In the genomic region with DNA sequence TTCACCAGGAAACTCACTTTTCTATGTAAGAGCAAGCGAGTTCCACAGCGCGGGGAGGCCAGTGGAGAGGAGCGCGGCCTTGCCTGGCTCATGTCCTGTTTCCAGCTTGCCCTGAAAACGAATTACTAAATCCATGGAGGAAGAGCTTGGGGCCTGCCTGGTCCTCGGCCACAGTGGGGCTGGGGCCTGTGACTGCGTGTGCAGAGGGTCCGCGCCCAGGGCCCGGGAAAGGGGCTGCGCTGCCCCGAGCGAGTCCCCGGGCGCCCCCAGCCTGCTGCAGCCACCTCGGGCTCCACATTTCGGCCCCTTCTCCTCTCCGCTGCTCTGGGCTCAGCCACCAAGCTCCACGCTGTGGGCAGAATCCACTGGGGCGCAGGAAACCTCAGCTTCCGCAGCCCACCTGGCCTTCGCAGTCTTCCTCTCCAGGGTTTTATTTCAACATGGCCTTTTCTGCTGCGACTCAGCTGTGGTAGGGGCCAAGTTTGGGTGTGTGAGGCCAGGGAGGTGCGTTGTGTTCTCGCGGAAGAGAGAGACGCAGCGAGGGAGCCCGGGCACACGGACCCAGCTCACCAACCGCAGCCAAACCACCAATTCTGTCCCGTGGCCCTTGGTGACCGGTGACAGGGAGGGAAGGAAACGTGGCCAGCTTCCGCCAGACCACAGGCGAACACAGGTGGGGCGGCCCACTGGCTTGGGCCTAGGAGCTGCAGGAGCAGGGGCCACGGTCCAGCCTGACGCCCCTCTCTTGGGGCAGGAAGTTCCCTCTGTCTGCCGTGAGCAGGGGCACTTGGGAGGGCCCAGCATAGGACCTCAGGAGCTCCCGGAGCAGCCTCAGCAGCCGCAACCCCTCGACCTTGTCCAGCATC, we compare ENCODE assay signal across 15 cellular contexts.
DNase-seq lines count a peak whose midpoint lies in the region; ATAC-seq, FAIRE-seq and TF ChIP-seq lines count a peak whose summit lies in the region.
"Had no signal": no experiment of that assay in that cellular context is flagged by ENCODE, and none has a peak within 500 bp of the region (broad histone marks: within the 10 kb centered on the region; RNA-seq: fewer than 3 reads in every experiment).

No MANE protein-coding gene starts in this region.

- H3K36me3 Mint-ChIP-seq in activated B cell treated with CpG ODN at 0.5 μM for 24 hours (ENCODE audit: low read depth) = no peaks in the 10 kb centered on the region

- H3K36me3 ChIP-seq in kidney (ENCODE audit: control insufficient read depth in 1 of 2, insufficient read depth in 2 of 2, low read length in 2 of 2) = no peaks in the 10 kb centered on the region

- FAIRE-seq in kidney (lab: Jason Lieb, UNC) (no peak), GM12892 (lab: Jason Lieb, UNC) (no peak)
- FAIRE-seq: GM12891, K562 had no signal

- no peaks in the 10 kb centered on the region for H3K9me3 Mint-ChIP-seq in activated B cell treated with CpG ODN at 0.5 μM for 24 hours
- H3K9me3 Mint-ChIP-seq: T-helper 1 cell treated with Interleukin-12 subunit alpha and Interleukin-12 subunit beta and Interleukin-4 antibody, amounts not matched to agents 30 μg/mL and 1 μg/mL, for 36 hours had no signal

- intact Hi-C loops in activated B cell treated with CpG ODN at 0.5 μM for 24 hours (cut with micrococcal nuclease) (no loop called here), kidney (cut with DNase I) (no loop called here)

- H3K4me3 Mint-ChIP-seq in activated B cell treated with CpG ODN at 0.5 μM for 24 hours = no peak overlapping the region
- H3K4me3 Mint-ChIP-seq: HFFc6; T-helper 1 cell treated with Interleukin-12 subunit alpha and Interleukin-12 subunit beta and Interleukin-4 antibody, amounts not matched to agents 30 μg/mL and 1 μg/mL, for 36 hours had no signal

- TF ChIP-seq CTCF in activated B cell treated with CpG ODN at 0.5 μM for 24 hours (IDR thresholded peaks at IDR 0.05) = no peak
- no peak for TF ChIP-seq CTCF in kidney (IDR thresholded peaks at IDR 0.05; ENCODE audit: borderline replicate concordance, extremely low read depth, insufficient read depth)

- peaks cover 0 to 4% of the 10 kb centered on the region in 2 donors for H3K4me1 ChIP-seq in kidney (ENCODE audit: control insufficient read depth in 1 of 2, insufficient read depth in 1 of 2, low read depth in 1 of 2, low read length in 2 of 2)

- no peak overlapping the region for H3K27ac Mint-ChIP-seq in activated B cell treated with CpG ODN at 0.5 μM for 24 hours
- H3K27ac Mint-ChIP-seq: HFFc6; T-helper 1 cell treated with Interleukin-12 subunit alpha and Interleukin-12 subunit beta and Interleukin-4 antibody, amounts not matched to agents 30 μg/mL and 1 μg/mL, for 36 hours had no signal

- ATAC-seq in activated CD4-positive, CD25-positive, alpha-beta regulatory T cell treated with anti-CD3 and anti-CD28 coated beads, Interleukin-2, amount 50 U/mL, for 24 hours = no peak
- ATAC-seq in activated B cell treated with CpG ODN at 0.5 μM for 24 hours (ENCODE audit: low read depth) = no peak
- ATAC-seq in HG03139 (IDR thresholded peaks at IDR 0.05; ENCODE audit: unreplicated experiment) = no peak

- TF ChIP-seq POLR2A in GM12892 (IDR thresholded peaks at IDR 0.05; ENCODE audit: low read depth, low read length) = no peak

- H3K4me3 ChIP-seq in kidney (ENCODE audit: low read length in 2 of 2) = no peak overlapping the region
- H3K4me3 ChIP-seq: K562 had no signal

- no peak overlapping the region for H3K27ac ChIP-seq in kidney (ENCODE audit: low read depth in 2 of 2, low read length in 2 of 2)

- peak; percentile 30 for DNase-seq in activated CD4-positive, CD25-positive, alpha-beta regulatory T cell treated with anti-CD3 and anti-CD28 coated beads, Interleukin-2, amount 50 U/mL, for 72 hours
- DNase-seq in activated B cell treated with CpG ODN at 0.5 μM for 24 hours (peak; percentile 8), kidney (peak; percentile 55), GM12892 (ENCODE audit: insufficient read length) (no peak), NCI-H2029 (lab: John Stamatoyannopoulos, UW) (no peak)
- DNase-seq in stimulated activated CD8-positive, alpha-beta memory T cell treated with anti-CD3 and anti-CD28 coated beads, Interleukin-4, amount 100 ng/mL, for 48 hours = peak; percentile 17
- DNase-seq: DMS53; HFFc6; NCI-H187; NK-92 treated with Interleukin-12 subunit alpha and Interleukin-12 subunit beta, amount 100 ng/mL, for 24 hours had no signal

- no peak overlapping the region for H3K9ac ChIP-seq in kidney (ENCODE audit: low read length in 2 of 2)

- H3K27me3 Mint-ChIP-seq in activated B cell treated with CpG ODN at 0.5 μM for 24 hours = peaks cover 18% of the 10 kb centered on the region

- H3K4me1 Mint-ChIP-seq in activated B cell treated with CpG ODN at 0.5 μM for 24 hours = peaks cover 23% of the 10 kb centered on the region

- H3K9me3 ChIP-seq in kidney (ENCODE audit: control insufficient read depth in 1 of 2, low read length in 2 of 2) = no peaks in the 10 kb centered on the region

- POLR2A ChIA-PET in activated B cell treated with CpG ODN at 0.5 μM for 24 hours (lab: Charles Lee) = no interaction called here

- CTCF ChIA-PET in activated B cell treated with CpG ODN at 0.5 μM for 24 hours (lab: Charles Lee) = no interaction called here

Comparison
In these comparisons a context has a peak if more than half of its experiments do, and no peak if none do; other contexts are left out.
1. DNase-seq: peak in activated CD4-positive, CD25-positive, alpha-beta regulatory T cell treated with anti-CD3 and anti-CD28 coated beads, Interleukin-2, amount 50 U/mL, for 72 hours (single experiment), activated B cell treated with CpG ODN at 0.5 μM for 24 hours (single experiment), kidney (single experiment) and stimulated activated CD8-positive, alpha-beta memory T cell treated with anti-CD3 and anti-CD28 coated beads, Interleukin-4, amount 100 ng/mL, for 48 hours (single experiment); none in GM12892 (single experiment) and NCI-H2029 (single experiment).